16 cellular contexts compared by ENCODE assay signal in genomic region chr4:88738146-88738545, GRCh38. TPM values are rescaled to one million over a fixed set of nuclear protein-coding genes. Genes with fewer than 3 reads are reported as not detected.
DNase-seq lines count a peak whose midpoint lies in the region; ATAC-seq lines count a peak whose summit lies in the region.
"Had no signal": no experiment of that assay in that cellular context is flagged by ENCODE, and none has a peak within 500 bp of the region (broad histone marks: within the 10 kb centered on the region; RNA-seq: fewer than 3 reads in every experiment).

No MANE protein-coding gene starts in this region.

- peaks cover 22% of the 10 kb centered on the region for H3K4me1 Mint-ChIP-seq in activated T-helper 17 cell treated with anti-CD3 and anti-CD28 coated beads, Interleukin-2, amount 50 U/mL, for 72 hours
- peaks cover 19 to 24% (median 21%) of the 10 kb centered on the region in 3 donors for H3K4me1 Mint-ChIP-seq in naive B cell

- H3K36me3 Mint-ChIP-seq in activated T-helper 17 cell treated with anti-CD3 and anti-CD28 coated beads, Interleukin-2, amount 50 U/mL, for 72 hours (ENCODE audit: low read depth) = peaks cover 76% of the 10 kb centered on the region
- H3K36me3 Mint-ChIP-seq in naive B cell = no peaks in the 10 kb centered on the region

- peak overlapping the region; percentile 29 for H3K4me3 Mint-ChIP-seq in activated T-helper 17 cell treated with anti-CD3 and anti-CD28 coated beads, Interleukin-2, amount 50 U/mL, for 72 hours
- peak overlapping the region in 7 of 8 donors; percentile 28 to 91 (median 85) for H3K4me3 Mint-ChIP-seq in naive B cell
- H3K4me3 Mint-ChIP-seq: activated CD4-positive, alpha-beta T cell treated with anti-CD3 and anti-CD28 coated beads, Interleukin-2, amount 10 ng/mL, durations not matched to agents 24 days and 14 days; neural crest cell; T-helper 1 cell treated with Interleukin-12 subunit alpha and Interleukin-12 subunit beta and Interleukin-4 antibody, amounts not matched to agents 30 μg/mL and 1 μg/mL, for 36 hours had no signal

- no peak overlapping the region for H3K27ac Mint-ChIP-seq in activated T-helper 17 cell treated with anti-CD3 and anti-CD28 coated beads, Interleukin-2, amount 50 U/mL, for 72 hours
- H3K27ac Mint-ChIP-seq in naive B cell = peak overlapping the region in 2 of 6 donors; percentile 34 to 71
- H3K27ac Mint-ChIP-seq: activated CD4-positive, alpha-beta T cell treated with anti-CD3 and anti-CD28 coated beads, Interleukin-2, amount 10 ng/mL, durations not matched to agents 24 days and 14 days; T-helper 1 cell treated with Interleukin-12 subunit alpha and Interleukin-12 subunit beta and Interleukin-4 antibody, amounts not matched to agents 30 μg/mL and 1 μg/mL, for 36 hours had no signal

- peak overlapping the region; percentile 25 for H3K27ac ChIP-seq in thymus (ENCODE audit: low read depth)
- H3K27ac ChIP-seq: A549, spleen had no signal

- H3K36me3 ChIP-seq in thymus (ENCODE audit: control insufficient read depth, insufficient read depth) = peaks cover 3% of the 10 kb centered on the region

- H3K27me3 Mint-ChIP-seq in activated T-helper 17 cell treated with anti-CD3 and anti-CD28 coated beads, Interleukin-2, amount 50 U/mL, for 72 hours = no peaks in the 10 kb centered on the region
- peaks cover 0 to 6% (median 0%) of the 10 kb centered on the region in 3 donors for H3K27me3 Mint-ChIP-seq in naive B cell
- H3K27me3 Mint-ChIP-seq: activated CD4-positive, alpha-beta T cell treated with anti-CD3 and anti-CD28 coated beads, Interleukin-2, amount 10 ng/mL, durations not matched to agents 24 days and 14 days had no signal

- no peaks in the 10 kb centered on the region for H3K9me3 Mint-ChIP-seq in activated T-helper 17 cell treated with anti-CD3 and anti-CD28 coated beads, Interleukin-2, amount 50 U/mL, for 72 hours
- no peaks in the 10 kb centered on the region for H3K9me3 Mint-ChIP-seq in naive B cell
- H3K9me3 Mint-ChIP-seq: activated CD4-positive, alpha-beta T cell treated with anti-CD3 and anti-CD28 coated beads, Interleukin-2, amount 10 ng/mL, durations not matched to agents 24 days and 14 days; neural crest cell; T-helper 1 cell treated with Interleukin-12 subunit alpha and Interleukin-12 subunit beta and Interleukin-4 antibody, amounts not matched to agents 30 μg/mL and 1 μg/mL, for 36 hours had no signal

- H3K9me3 ChIP-seq in thymus (ENCODE audit: control insufficient read depth) = no peaks in the 10 kb centered on the region
- H3K9me3 ChIP-seq: A549, spleen had no signal

- peaks cover 9% of the 10 kb centered on the region for H3K4me1 ChIP-seq in thymus (ENCODE audit: control insufficient read depth, insufficient read depth, low read length)
- H3K4me1 ChIP-seq: A549 had no signal

- H3K4me3 ChIP-seq in thymus (ENCODE audit: low read length) = no peak overlapping the region
- H3K4me3 ChIP-seq: A549, cardiac muscle cell had no signal

- 71% methylated on average over 4 of the region's 4 CpGs for WGBS in thymus

- DNase-seq in NCI-H82 (lab: John Stamatoyannopoulos, UW) = peak; percentile 16
- DNase-seq in NCI-H82 treated with DMSO at 0.1 percent for 48 hours (lab: John Stamatoyannopoulos, UW; ENCODE audit: unreplicated experiment) = no peak
- DNase-seq in naive B cell = no peak
- DNase-seq in AG08395 (ENCODE audit: low spot score) = no peak
- DNase-seq in DMS53 treated with DMSO at 0.1 percent for 48 hours (lab: John Stamatoyannopoulos, UW; ENCODE audit: unreplicated experiment) = no peak
- DNase-seq: activated CD4-positive, alpha-beta T cell treated with anti-CD3 and anti-CD28 coated beads, Interleukin-2, amount 10 ng/mL, durations not matched to agents 24 days and 14 days; NCI-H1048; NCI-H446 treated with DMSO at 0.1 percent for 48 hours; spleen had no signal

- ATAC-seq in activated T-helper 17 cell treated with anti-CD3 and anti-CD28 coated beads, Interleukin-2, amount 50 U/mL, for 72 hours (replicated peaks) = no peak
- ATAC-seq in naive B cell (ENCODE audit: low read depth in 2 of 2) = no peak
- ATAC-seq in GM21825 (IDR thresholded peaks at IDR 0.05; ENCODE audit: unreplicated experiment) = no peak
- ATAC-seq: A549 had no signal

- H3K27me3 ChIP-seq in thymus (ENCODE audit: control insufficient read depth, insufficient read depth) = no peaks in the 10 kb centered on the region
- H3K27me3 ChIP-seq: cardiac muscle cell, spleen had no signal

RNA-seq across cellular contexts. Expression of gene NAP1L5, which starts 40.5 kb away (rescaled TPM):
- 1 to 10 TPM; 2.0 to 4.1 TPM for total RNA-seq in activated T-helper 17 cell treated with anti-CD3 and anti-CD28 coated beads, Interleukin-2, amount 50 U/mL, for 72 hours
- 1 to 10 TPM in 3 of 6 donors, under 1 TPM in 2, not detected in 1; 0.58 to 1.8 (median 1.2) TPM for polyA plus RNA-seq in naive B cell (ENCODE audit: low read depth in 6 of 6)
- 9.4 TPM for polyA plus RNA-seq in thymus
